In the genomic region with DNA sequence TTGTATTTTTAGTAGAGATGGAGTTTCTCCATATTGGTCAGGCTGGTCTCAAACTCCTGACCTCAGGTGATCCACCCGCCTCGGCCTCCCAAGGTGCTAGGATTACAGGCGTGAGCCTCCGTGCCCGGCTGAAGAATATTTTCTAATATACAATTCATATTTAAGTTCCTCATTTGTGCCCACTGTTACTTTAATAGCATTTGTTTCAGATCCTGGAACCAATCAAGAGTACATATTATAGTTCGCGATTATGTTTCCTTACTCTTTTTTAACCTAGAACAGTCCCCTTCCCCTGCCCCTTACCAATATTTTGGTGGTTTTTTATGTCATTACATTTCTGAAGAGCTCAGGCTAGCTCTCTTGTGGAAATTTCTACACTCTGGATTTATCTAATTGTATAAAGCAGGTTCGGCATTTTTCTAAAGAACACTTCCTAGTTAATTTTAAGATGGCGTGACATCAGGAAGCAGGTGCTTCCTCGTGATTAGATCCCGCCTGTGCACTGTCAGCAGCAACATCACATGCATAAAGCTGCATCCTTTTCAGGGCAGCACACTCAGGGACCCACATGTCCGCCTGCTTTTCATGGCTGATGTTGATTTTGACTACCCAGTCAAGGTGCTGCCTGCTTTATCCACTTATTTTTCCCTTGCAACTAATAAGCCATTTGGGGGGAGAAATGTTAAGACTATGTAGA, we compare ENCODE assay signal across 11 cellular contexts.
DNase-seq lines count a peak whose midpoint lies in the region; ATAC-seq and TF ChIP-seq lines count a peak whose summit lies in the region.
"Had no signal": no experiment of that assay in that cellular context is flagged by ENCODE, and none has a peak within 500 bp of the region (broad histone marks: within the 10 kb centered on the region; RNA-seq: fewer than 3 reads in every experiment).

No MANE protein-coding gene starts in this region.

- no peaks in the 10 kb centered on the region for H3K4me1 ChIP-seq in transverse colon

- peak overlapping the region in 2 of 4 donors; percentile 47 to 53 for H3K27ac ChIP-seq in transverse colon

- no peak for DNase-seq in activated T-cell treated with anti-CD3 and anti-CD28 coated beads, Interleukin-2, amount 50 U/mL, for 4 hours
- no peak for DNase-seq in activated T-cell treated with anti-CD3 and anti-CD28 coated beads for 4 hours
- DNase-seq in activated naive CD8-positive, alpha-beta T cell treated with anti-CD3 and anti-CD28 coated beads for 36 hours: no peak
- peak; percentile 44 for DNase-seq in left lobe of liver (ENCODE audit: low spot score)
- peak; percentile 37 for DNase-seq in transverse colon
- DNase-seq: activated effector memory CD4-positive, alpha-beta T cell treated with Interleukin-2 at 50 U/mL for 16 hours; NCI-H1105 treated with DMSO at 0.1 percent for 48 hours had no signal

- ATAC-seq in activated T-cell treated with anti-CD3 and anti-CD28 coated beads, Interleukin-2, amount 50 U/mL, for 4 hours: no peak
- ATAC-seq in left lobe of liver (peak; percentile 70), HG03135 (IDR thresholded peaks at IDR 0.05; ENCODE audit: unreplicated experiment) (no peak), GM19455 (IDR thresholded peaks at IDR 0.05; ENCODE audit: unreplicated experiment) (no peak), GM21528 (IDR thresholded peaks at IDR 0.05; ENCODE audit: low FRiP score, unreplicated experiment) (no peak)

- H3K4me1 Mint-ChIP-seq in activated T-cell treated with anti-CD3 and anti-CD28 coated beads, Interleukin-2, amount 50 U/mL, for 4 hours (ENCODE audit: low read depth): peaks cover 14% of the 10 kb centered on the region
- peaks cover 13% of the 10 kb centered on the region for H3K4me1 Mint-ChIP-seq in activated naive CD8-positive, alpha-beta T cell treated with anti-CD3 and anti-CD28 coated beads for 36 hours
- H3K4me1 Mint-ChIP-seq: mesothelial cell of epicardium had no signal

- H3K27ac Mint-ChIP-seq in activated naive CD8-positive, alpha-beta T cell treated with anti-CD3 and anti-CD28 coated beads for 36 hours: peak overlapping the region; percentile 45
- H3K27ac Mint-ChIP-seq: mesothelial cell of epicardium had no signal

- peaks cover 35% of the 10 kb centered on the region for H3K27me3 ChIP-seq in transverse colon

- no peak for TF ChIP-seq CTCF in transverse colon (IDR thresholded peaks at IDR 0.05)

- in situ Hi-C loops in transverse colon (cut with MboI; ENCODE audit: low pct_ligation_motif_present in 1 of 4, low pct_unique_long_range_greater_than_20kb in 1 of 4, low sequenced_read_pairs in 3 of 4): no loop called here

- peaks cover 29% of the 10 kb centered on the region for H3K27me3 Mint-ChIP-seq in activated T-cell treated with anti-CD3 and anti-CD28 coated beads, Interleukin-2, amount 50 U/mL, for 4 hours (ENCODE audit: low read depth)
- peaks cover 61% of the 10 kb centered on the region for H3K27me3 Mint-ChIP-seq in activated naive CD8-positive, alpha-beta T cell treated with anti-CD3 and anti-CD28 coated beads for 36 hours

- no peaks in the 10 kb centered on the region for H3K36me3 Mint-ChIP-seq in activated T-cell treated with anti-CD3 and anti-CD28 coated beads, Interleukin-2, amount 50 U/mL, for 4 hours (ENCODE audit: insufficient read depth)
- peaks cover 1% of the 10 kb centered on the region for H3K36me3 Mint-ChIP-seq in activated naive CD8-positive, alpha-beta T cell treated with anti-CD3 and anti-CD28 coated beads for 36 hours
- H3K36me3 Mint-ChIP-seq: mesothelial cell of epicardium had no signal

- no peak overlapping the region for H3K4me3 ChIP-seq in transverse colon

- H3K9me3 Mint-ChIP-seq in activated T-cell treated with anti-CD3 and anti-CD28 coated beads, Interleukin-2, amount 50 U/mL, for 4 hours: no peaks in the 10 kb centered on the region
- H3K9me3 Mint-ChIP-seq in activated naive CD8-positive, alpha-beta T cell treated with anti-CD3 and anti-CD28 coated beads for 36 hours: peaks cover 3% of the 10 kb centered on the region

- no peaks in the 10 kb centered on the region for H3K36me3 ChIP-seq in transverse colon

- WGBS in transverse colon (ENCODE audit: low coverage in 1 of 2), 2 donors: 54 to 64% methylated on average over 5 to 12 of the region's 12 CpGs

- peak overlapping the region; percentile 33 for H3K4me3 Mint-ChIP-seq in activated T-cell treated with anti-CD3 and anti-CD28 coated beads, Interleukin-2, amount 50 U/mL, for 4 hours
- H3K4me3 Mint-ChIP-seq in activated naive CD8-positive, alpha-beta T cell treated with anti-CD3 and anti-CD28 coated beads for 36 hours: no peak overlapping the region
- H3K4me3 Mint-ChIP-seq: mesothelial cell of epicardium had no signal

- TF ChIP-seq EP300 in transverse colon (IDR thresholded peaks at IDR 0.05; ENCODE audit: low read depth): no peak

- no peak for TF ChIP-seq POLR2A in transverse colon (IDR thresholded peaks at IDR 0.05)

- intact Hi-C loops in transverse colon (cut with DNase I; ENCODE audit: low total_unique reads): no loop called here

- H3K9me3 ChIP-seq in transverse colon: no peaks in the 10 kb centered on the region

Comparison
In these comparisons a context has a peak if more than half of its experiments do, and no peak if none do; other contexts are left out.
1. DNase-seq: peak in left lobe of liver (single experiment) and transverse colon (single experiment); none in activated T-cell treated with anti-CD3 and anti-CD28 coated beads, Interleukin-2, amount 50 U/mL, for 4 hours (single experiment), activated T-cell treated with anti-CD3 and anti-CD28 coated beads for 4 hours (single experiment) and activated naive CD8-positive, alpha-beta T cell treated with anti-CD3 and anti-CD28 coated beads for 36 hours (single experiment).